In the genomic region with DNA sequence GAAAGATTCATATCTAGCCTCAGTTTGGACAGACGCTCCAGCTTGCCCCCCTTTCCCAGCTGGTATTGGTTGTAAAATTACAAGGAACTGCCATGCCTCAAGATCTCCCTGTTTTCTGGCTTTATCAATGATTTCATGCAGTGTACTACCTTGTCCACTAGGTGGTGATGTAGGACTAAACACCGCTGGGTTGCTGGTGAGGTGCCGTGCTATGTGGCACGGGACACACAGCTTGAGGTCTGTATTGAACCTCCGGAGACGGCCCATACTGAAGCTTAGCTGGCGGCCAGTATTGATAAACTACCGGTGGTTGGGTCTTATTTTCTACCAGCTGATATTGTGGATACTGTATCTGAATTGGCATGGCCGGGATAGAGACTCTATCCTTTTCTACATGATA, we compare ENCODE assay signal across 8 cellular contexts. TPM values are rescaled to one million over a fixed set of nuclear protein-coding genes. Genes with fewer than 3 reads are reported as not detected.
"Had no signal": no experiment of that assay in that cellular context is flagged by ENCODE, and none has a peak within 500 bp of the region (broad histone marks: within the 10 kb centered on the region; RNA-seq: fewer than 3 reads in every experiment).

No MANE protein-coding gene starts in this region.

RNA-seq across cellular contexts. Expression of a gene that starts 36.5 kb away (rescaled TPM):
- total RNA-seq: LHCN-M2, MCF 10A, NCI-H460, PC-3, Peyer's patch, Right ventricle myocardium superior, SJSA1 had no signal
- polyA plus RNA-seq: SK-N-SH had no signal

RNA-seq across cellular contexts. Expression of a gene that starts 40.7 kb away (rescaled TPM):
- total RNA-seq: LHCN-M2, MCF 10A, NCI-H460, PC-3, Peyer's patch, Right ventricle myocardium superior, SJSA1 had no signal
- polyA plus RNA-seq: SK-N-SH had no signal

RNA-seq across cellular contexts. Expression of a gene that starts 50.7 kb away (rescaled TPM):
- total RNA-seq: LHCN-M2, MCF 10A, NCI-H460, PC-3, Peyer's patch, Right ventricle myocardium superior, SJSA1 had no signal
- polyA plus RNA-seq: SK-N-SH had no signal
